ENCODE assay signal across 21 cellular contexts in genomic region chr2:36441065-36441625, GRCh38.
DNase-seq lines count a peak whose midpoint lies in the region; ATAC-seq and TF ChIP-seq lines count a peak whose summit lies in the region.
"Had no signal": no experiment of that assay in that cellular context is flagged by ENCODE, and none has a peak within 500 bp of the region (broad histone marks: within the 10 kb centered on the region; RNA-seq: fewer than 3 reads in every experiment).

No MANE protein-coding gene starts in this region.

- peak overlapping the region; percentile 51 for H3K4me2 ChIP-seq in fibroblast of lung (ENCODE audit: extremely low read depth, insufficient read depth, low read length)

- H3K79me2 ChIP-seq in ACC112 (ENCODE audit: control insufficient read depth, insufficient read depth, low read length, unreplicated experiment) (peaks cover 71% of the 10 kb centered on the region), fibroblast of lung (ENCODE audit: control insufficient read depth, insufficient read depth, low read length) (peaks cover 71% of the 10 kb centered on the region)

- no peaks in the 10 kb centered on the region for H3K27me3 ChIP-seq in ACC112 (ENCODE audit: insufficient read depth, low read length)
- no peaks in the 10 kb centered on the region for H3K27me3 ChIP-seq in fibroblast of lung (ENCODE audit: control insufficient read depth, insufficient read depth, low read length)
- no peaks in the 10 kb centered on the region for H3K27me3 ChIP-seq in gastrocnemius medialis
- H3K27me3 ChIP-seq: ovary had no signal

- no peak for DNase-seq in RWPE1 (ENCODE audit: low spot score)
- no peak for DNase-seq in fibroblast of lung (ENCODE audit: low read depth in 2 of 2)
- DNase-seq in gastrocnemius medialis = peak in 1 of 2 donors; percentile 32
- DNase-seq in NCI-H2029 (lab: John Stamatoyannopoulos, UW) = no peak
- DNase-seq: ACHN; activated CD4-positive, alpha-beta T cell treated with anti-CD3 and anti-CD28 coated beads, Interleukin-2, amount 50 U/mL, for 48 hours; activated naive CD4-positive, alpha-beta T cell treated with Interleukin-2 at 50 U/mL for 16 hours; activated T-cell treated with anti-CD3 and anti-CD28 coated beads, Interleukin-2, amount 50 U/mL, for 1 hour; CD8-positive, alpha-beta T cell; DMS79 treated with DMSO at 0.1 percent for 48 hours; left colon; NCI-H1092; NCI-H2081 treated with DMSO at 0.1 percent for 48 hours; NCI-H524; ovary; Right ventricle myocardium superior had no signal

- ATAC-seq in gastrocnemius medialis (peak in 1 of 2 donors; percentile 43), HG02970 (IDR thresholded peaks at IDR 0.05; ENCODE audit: low FRiP score, unreplicated experiment) (no peak), GM18498 (IDR thresholded peaks at IDR 0.05; ENCODE audit: unreplicated experiment) (no peak), HG03571 (IDR thresholded peaks at IDR 0.05; ENCODE audit: unreplicated experiment) (no peak)
- ATAC-seq: CD8-positive, alpha-beta T cell had no signal

- no peak for TF ChIP-seq POLR2A in gastrocnemius medialis (IDR thresholded peaks at IDR 0.05)

- POLR2A ChIA-PET in RWPE1 (lab: Yijun Ruan, JAX; ENCODE audit: low non-redundant PET) = no interaction called here

- H3K4me1 ChIP-seq in ACC112 (ENCODE audit: control insufficient read depth, insufficient read depth, low read length, unreplicated experiment) = peaks cover 82% of the 10 kb centered on the region
- peaks cover 21% of the 10 kb centered on the region for H3K4me1 ChIP-seq in fibroblast of lung (ENCODE audit: control insufficient read depth, extremely low read depth, insufficient read depth, low read length)
- H3K4me1 ChIP-seq in gastrocnemius medialis = peaks cover 36 to 40% of the 10 kb centered on the region in 2 donors

- intact Hi-C loops in gastrocnemius medialis (cut with DNase I; ENCODE audit: low total_unique reads) = no loop called here

- no peaks in the 10 kb centered on the region for H4K20me1 ChIP-seq in fibroblast of lung (ENCODE audit: control insufficient read depth, extremely low read depth, insufficient read depth, low read length)

- peak overlapping the region; percentile 94 for H3K27ac ChIP-seq in ACC112 (ENCODE audit: low read depth, low read length)
- H3K27ac ChIP-seq in RWPE1 = peak overlapping the region; percentile 46
- H3K27ac ChIP-seq in fibroblast of lung (ENCODE audit: insufficient read depth, low read length) = peak overlapping the region; percentile 83
- peak overlapping the region; percentile 29 to 63 (median 34) for H3K27ac ChIP-seq in gastrocnemius medialis
- H3K27ac ChIP-seq: HL-60, ovary had no signal

- H3K9ac ChIP-seq in fibroblast of lung (ENCODE audit: insufficient read depth, low read length) = peak overlapping the region; percentile 43

- TF ChIP-seq CTCF in RWPE1 (conservative IDR thresholded peaks at IDR 0.05; ENCODE audit: low read depth) (no peak), fibroblast of lung (conservative IDR thresholded peaks at IDR 0.05 in 1 of 2, IDR thresholded peaks at IDR 0.05 in 1 of 2; ENCODE audit: low read depth in 1 of 2, low read length in 2 of 2) (no peak), gastrocnemius medialis (IDR thresholded peaks at IDR 0.05 in 4 of 5, conservative IDR thresholded peaks at IDR 0.05 in 1 of 5) (no peak)

- H3K9me3 ChIP-seq in fibroblast of lung (ENCODE audit: control insufficient read depth, insufficient read depth, low read depth, low read length) (no peaks in the 10 kb centered on the region), gastrocnemius medialis (no peaks in the 10 kb centered on the region)
- H3K9me3 ChIP-seq: ovary had no signal

- H3K4me3 ChIP-seq in ACC112 (ENCODE audit: low read depth, low read length) (no peak overlapping the region; the same call in 1 of the 2 replicates), fibroblast of lung (replicated peaks in 1 of 4; ENCODE audit: control extremely low read depth in 1 of 4, insufficient read depth in 1 of 4, low read depth in 3 of 4, low read length in 4 of 4) (peak overlapping the region in 1 of 4 experiments; percentile 29), gastrocnemius medialis (no peak overlapping the region)
- H3K4me3 ChIP-seq: ovary had no signal

- CTCF ChIA-PET in RWPE1 (lab: Yijun Ruan, JAX) = no interaction called here

- in situ Hi-C loops in gastrocnemius medialis (cut with MboI; ENCODE audit: low sequenced_read_pairs in 4 of 4) = no loop called here

- no peak overlapping the region for H2AFZ ChIP-seq in ACC112 (ENCODE audit: low read length, unreplicated experiment)
- H2AFZ ChIP-seq in fibroblast of lung (ENCODE audit: low read length) = no peak overlapping the region

- H3K36me3 ChIP-seq in ACC112 (ENCODE audit: insufficient read depth, low read length) (peaks cover 58% of the 10 kb centered on the region), fibroblast of lung (ENCODE audit: control insufficient read depth, insufficient read depth, low read length) (peaks cover 20% of the 10 kb centered on the region), gastrocnemius medialis (peaks cover 0 to 53% of the 10 kb centered on the region in 2 donors)
- H3K36me3 ChIP-seq: ovary had no signal

Comparison
In these comparisons a context has a peak if more than half of its experiments do, and no peak if none do; other contexts are left out.
1. H3K27ac ChIP-seq: peak in every context shown above with its lines; median percentile 94 in ACC112; 83 in fibroblast of lung; 46 in RWPE1; 34 in gastrocnemius medialis.